Comparison of ENCODE assay signal across 18 cellular contexts in genomic region chr19:10881403-10882107, GRCh38. TPM values are rescaled to one million over a fixed set of nuclear protein-coding genes. Genes with fewer than 3 reads are reported as not detected.
DNase-seq lines count a peak whose midpoint lies in the region; ATAC-seq and TF ChIP-seq lines count a peak whose summit lies in the region.
"Had no signal": no experiment of that assay in that cellular context is flagged by ENCODE, and none has a peak within 500 bp of the region (broad histone marks: within the 10 kb centered on the region; RNA-seq: fewer than 3 reads in every experiment).

No MANE protein-coding gene starts in this region.

- intact Hi-C loops in IMR-90 (cut with micrococcal nuclease) (no loop called here), heart left ventricle (cut with DNase I) (no loop called here)

- H3K4ac ChIP-seq in IMR-90 (ENCODE audit: low read depth, low read length), result no peak overlapping the region

- H3K14ac ChIP-seq in IMR-90 (replicated peaks; ENCODE audit: low read depth, low read length), result no peak overlapping the region

- no peak overlapping the region for H2BK5ac ChIP-seq in IMR-90 (ENCODE audit: low read depth, low read length, poor library complexity, severe bottlenecking)

- DNase-seq in D341Med (ENCODE audit: low spot score) (peak; percentile 33), IMR-90 (no peak), heart left ventricle (no peak), mucosa of gallbladder (ENCODE audit: low spot score) (no peak), putamen (ENCODE audit: low spot score) (no peak), C1 segment of cervical spinal cord (lab: John Stamatoyannopoulos, UW) (no peak)
- DNase-seq: activated T-cell treated with anti-CD3 and anti-CD28 coated beads, Interleukin-2, amount 50 U/mL, for 4 hours; brain microvascular endothelial cell; Calu3; dermis blood vessel endothelial cell; erythroblast; NCI-H2029 treated with DMSO at 0.1 percent for 48 hours; NCI-H510A treated with DMSO at 0.1 percent for 48 hours had no signal

- TF ChIP-seq RAD21 in IMR-90 (IDR thresholded peaks at IDR 0.05; ENCODE audit: low read length) (no peak), neural cell (conservative IDR thresholded peaks at IDR 0.05) (no peak)

- no peaks in the 10 kb centered on the region for H3K36me3 ChIP-seq in IMR-90 (ENCODE audit: control insufficient read depth, insufficient read depth, low read length)
- H3K36me3 ChIP-seq in heart left ventricle, result no peaks in the 10 kb centered on the region
- no peaks in the 10 kb centered on the region for H3K36me3 ChIP-seq in neural cell (ENCODE audit: insufficient read depth, low read length)
- H3K36me3 ChIP-seq: brain microvascular endothelial cell had no signal

- TF ChIP-seq POLR2A in IMR-90 (IDR thresholded peaks at IDR 0.05; ENCODE audit: low read depth, low read length), result no peak
- TF ChIP-seq POLR2A in heart left ventricle (IDR thresholded peaks at IDR 0.05), result no peak

- no peak overlapping the region for H3K27ac ChIP-seq in IMR-90 (ENCODE audit: insufficient read depth, low read length)
- H3K27ac ChIP-seq in heart left ventricle, result peak overlapping the region in 10 of 12 donors; percentile 16 to 76 (median 65)
- H3K27ac ChIP-seq in neural cell (ENCODE audit: low read length), result no peak overlapping the region
- H3K27ac ChIP-seq: brain microvascular endothelial cell had no signal

- peaks cover 70% of the 10 kb centered on the region for H4K20me1 ChIP-seq in IMR-90 (ENCODE audit: insufficient read depth, low read length)
- no peaks in the 10 kb centered on the region for H4K20me1 ChIP-seq in neural cell (ENCODE audit: insufficient read depth)

- no TSS peak for BruUV-seq in IMR-90 (replicated peaks; lab: Mats Ljungman, UMichigan)

- peaks cover 11% of the 10 kb centered on the region for H3K4me1 ChIP-seq in IMR-90 (ENCODE audit: control insufficient read depth, insufficient read depth, low read length)
- peaks cover 3 to 57% (median 29%) of the 10 kb centered on the region in 12 donors for H3K4me1 ChIP-seq in heart left ventricle

- no peak overlapping the region for H2BK15ac ChIP-seq in IMR-90 (ENCODE audit: low read depth, low read length)

- H3K27me3 ChIP-seq in IMR-90 (ENCODE audit: control insufficient read depth, insufficient read depth, low read length), result no peaks in the 10 kb centered on the region
- no peaks in the 10 kb centered on the region for H3K27me3 ChIP-seq in heart left ventricle
- H3K27me3 ChIP-seq in neural cell (ENCODE audit: insufficient read depth, low read depth, low read length), result no peaks in the 10 kb centered on the region
- H3K27me3 ChIP-seq: brain microvascular endothelial cell had no signal

- H3K9me2 ChIP-seq in neural cell (ENCODE audit: insufficient read depth, low read length), result no peaks in the 10 kb centered on the region

- H3K23ac ChIP-seq in IMR-90 (ENCODE audit: low read depth, low read length), result no peak overlapping the region

- H2BK120ac ChIP-seq in IMR-90 (ENCODE audit: low read depth, low read length), result no peak overlapping the region

- H2AK5ac ChIP-seq in IMR-90 (ENCODE audit: low read depth, low read length), result no peak overlapping the region

- H3K4me3 ChIP-seq in IMR-90 (ENCODE audit: insufficient read depth, low read depth, low read length) (no peak overlapping the region), heart left ventricle (no peak overlapping the region), neural cell (ENCODE audit: low read length) (peak overlapping the region; percentile 34)
- H3K4me3 ChIP-seq: GM12878, smooth muscle cell had no signal

- H4K8ac ChIP-seq in IMR-90 (ENCODE audit: low read depth in 2 of 2, low read length in 2 of 2), result no peak overlapping the region

- H3K56ac ChIP-seq in IMR-90 (ENCODE audit: extremely low read depth, insufficient read depth, low read length), result no peak overlapping the region

- no peak overlapping the region for H3K9ac ChIP-seq in IMR-90 (ENCODE audit: low read depth, low read length)
- H3K9ac ChIP-seq in neural cell (ENCODE audit: low read length), result no peak overlapping the region

- peak overlapping the region; percentile 46 for H2AK9ac ChIP-seq in IMR-90 (replicated peaks; ENCODE audit: low read depth, low read length, poor library complexity)

- CTCF ChIA-PET in IMR-90 (lab: Yijun Ruan, JAX), result interaction anchor here (2.7 kb wide), 1 partner anchor 10 kb away, joined by 9 read pairs; the partner anchor contains the start of gene CARM1

- TF ChIP-seq EP300 in neural cell (conservative IDR thresholded peaks at IDR 0.05; ENCODE audit: poor library complexity, severe bottlenecking), result no peak

- peaks cover 30% of the 10 kb centered on the region for H3K9me1 ChIP-seq in IMR-90 (ENCODE audit: insufficient read depth, low read length)

- no peak overlapping the region for H4K91ac ChIP-seq in IMR-90 (ENCODE audit: insufficient read depth, low read depth, low read length)

- 80% methylated on average over 4 of the region's 14 CpGs; no CpG with 5 or more reads in 1 of the 2 experiments for WGBS in IMR-90 (ENCODE audit: extremely low coverage in 2 of 2, insufficient read length in 1 of 2), 2 experiments
- 47 to 55% (median 50%) methylated on average over 12 to 14 of the region's 14 CpGs for WGBS in heart left ventricle, 4 donors

- no peak overlapping the region for H4K5ac ChIP-seq in IMR-90 (ENCODE audit: low read depth, low read length)

- H3K9me3 ChIP-seq in IMR-90 (ENCODE audit: control insufficient read depth, insufficient read depth, low read length) (no peaks in the 10 kb centered on the region), heart left ventricle (no peaks in the 10 kb centered on the region), neural cell (ENCODE audit: low read length) (no peaks in the 10 kb centered on the region)

- no peak overlapping the region for H2AFZ ChIP-seq in IMR-90 (replicated peaks; ENCODE audit: low read length, poor library complexity)
- H2AFZ ChIP-seq in neural cell (ENCODE audit: low read depth, low read length), result no peak overlapping the region

- no peak for ATAC-seq in IMR-90 (ENCODE audit: low read depth)
- ATAC-seq in heart left ventricle, result peak in 3 of 4 donors; percentile 2 to 17 (median 5)
- ATAC-seq in HG03108 (IDR thresholded peaks at IDR 0.05; ENCODE audit: unreplicated experiment), result no peak
- ATAC-seq: activated naive CD4-positive, alpha-beta T cell treated with anti-CD3 and anti-CD28 coated beads, Interleukin-2, amount 50 U/mL, for 72 hours; activated T-cell treated with anti-CD3 and anti-CD28 coated beads, Interleukin-2, amount 50 U/mL, for 4 hours; GM12878 had no signal

- POLR2A ChIA-PET in IMR-90 (lab: Charles Lee; ENCODE audit: unreplicated experiment), result no interaction called here

- no peak overlapping the region for H3K4me2 ChIP-seq in IMR-90 (ENCODE audit: low read depth, low read length)
- no peak overlapping the region for H3K4me2 ChIP-seq in neural cell (ENCODE audit: low read length)
- H3K4me2 ChIP-seq: smooth muscle cell had no signal

- dilution Hi-C loops in IMR-90 (cut with HindIII; ENCODE audit: low sequenced_read_pairs, unreplicated experiment), result no loop called here

- in situ Hi-C loops in IMR-90 (cut with MboI; ENCODE audit: low sequenced_read_pairs), result no loop called here

- H3K18ac ChIP-seq in IMR-90 (ENCODE audit: low read depth, low read length), result no peak overlapping the region

- TF ChIP-seq CTCF in IMR-90 (conservative IDR thresholded peaks at IDR 0.05; ENCODE audit: low read depth, low read length), result no peak
- TF ChIP-seq CTCF in heart left ventricle (IDR thresholded peaks at IDR 0.05), result no peak
- no peak for TF ChIP-seq CTCF in neural cell (IDR thresholded peaks at IDR 0.05; ENCODE audit: poor library complexity, severe bottlenecking)

- H2BK20ac ChIP-seq in IMR-90 (ENCODE audit: low read depth, low read length), result no peak overlapping the region

- H3K79me1 ChIP-seq in IMR-90 (ENCODE audit: low read depth in 1 of 2, low read length in 2 of 2), result peaks cover 22 to 93% of the 10 kb centered on the region in 2 experiments

- H3K79me2 ChIP-seq in neural cell (replicated peaks; ENCODE audit: insufficient read depth, low read length), result peaks cover 51% of the 10 kb centered on the region

- no peaks in the 10 kb centered on the region for H3F3A ChIP-seq in neural cell (ENCODE audit: insufficient read depth, low read length, poor library complexity, severe bottlenecking)

RNA-seq across cellular contexts. Expression of gene CARM1, which starts 10.2 kb away (rescaled TPM):
- 17.2 and 20.3 TPM in 2 replicates for total RNA-seq in IMR-90 (2012; rRNA removed)
- 67.1 and 72.1 TPM in 2 replicates for polyA plus RNA-seq in IMR-90 (2012; rRNA removed)
- polyA plus RNA-seq in IMR-90 (2012; cell fraction: cytosol; rRNA removed), result 48.1 and 93.2 TPM in 2 replicates
- polyA plus RNA-seq in IMR-90 (2012; cell fraction: nucleus; rRNA removed; ENCODE audit: low replicate concordance), result 66.7 and 125 TPM in 2 replicates
- 10 to 100 TPM; 22.4 to 39.5 (median 29.3) TPM for total RNA-seq in heart left ventricle
- polyA plus RNA-seq in heart left ventricle, result 10 to 100 TPM; 26.9 to 38.6 TPM
- 22.3 and 37.9 TPM in 2 replicates for polyA plus RNA-seq in neural cell
- 36.1 and 42.9 TPM in 2 replicates for polyA minus RNA-seq in neural cell
- total RNA-seq in mucosa of gallbladder, result 33.5 TPM

RNA-seq across cellular contexts. Expression of gene C19orf38, which starts 33.3 kb away (rescaled TPM):
- 0.18 and 0.28 TPM in 2 replicates for total RNA-seq in IMR-90 (2012; rRNA removed)
- polyA plus RNA-seq in IMR-90 (2012; rRNA removed), result 0.16 and 0.19 TPM in 2 replicates
- 0.51 and 0.58 TPM in 2 replicates for polyA plus RNA-seq in IMR-90 (2012; cell fraction: cytosol; rRNA removed)
- 0.61 and 0.69 TPM in 2 replicates for polyA plus RNA-seq in IMR-90 (2012; cell fraction: nucleus; rRNA removed; ENCODE audit: low replicate concordance)
- 1 to 10 TPM in 4 of 9 donors, under 1 TPM in 5; 0.21 to 6.0 (median 0.86) TPM for total RNA-seq in heart left ventricle
- polyA plus RNA-seq in heart left ventricle, result 1 to 10 TPM in 1 of 2 donors, under 1 TPM in 1; 0.23 to 1.1 TPM
- polyA plus RNA-seq in neural cell, result not detected in 2 replicates
- not detected in 2 replicates for polyA minus RNA-seq in neural cell
- 0.78 TPM for total RNA-seq in mucosa of gallbladder
- total RNA-seq: Calu3, dermis blood vessel endothelial cell had no signal

RNA-seq across cellular contexts. Expression of gene TMED1, which starts 45.5 kb away (rescaled TPM):
- 32.8 and 37.6 TPM in 2 replicates for total RNA-seq in IMR-90 (2012; rRNA removed)
- 41.4 and 46.3 TPM in 2 replicates for polyA plus RNA-seq in IMR-90 (2012; rRNA removed)
- 69.8 and 76.0 TPM in 2 replicates for polyA plus RNA-seq in IMR-90 (2012; cell fraction: cytosol; rRNA removed)
- polyA plus RNA-seq in IMR-90 (2012; cell fraction: nucleus; rRNA removed; ENCODE audit: low replicate concordance), result 17.4 and 25.2 TPM in 2 replicates
- 10 to 100 TPM; 27.0 to 56.5 (median 35.0) TPM for total RNA-seq in heart left ventricle
- polyA plus RNA-seq in heart left ventricle, result 10 to 100 TPM; 44.6 to 76.5 TPM
- 20.2 and 28.1 TPM in 2 replicates for polyA plus RNA-seq in neural cell
- polyA minus RNA-seq in neural cell, result 16.6 and 19.8 TPM in 2 replicates
- total RNA-seq in mucosa of gallbladder, result 30.2 TPM

RNA-seq across cellular contexts. Expression of gene YIPF2, which starts 46.9 kb away (rescaled TPM):
- total RNA-seq in IMR-90 (2012; rRNA removed), result 53.6 and 61.5 TPM in 2 replicates
- 78.0 and 110 TPM in 2 replicates for polyA plus RNA-seq in IMR-90 (2012; rRNA removed)
- 74.0 and 129 TPM in 2 replicates for polyA plus RNA-seq in IMR-90 (2012; cell fraction: cytosol; rRNA removed)
- 108 and 239 TPM in 2 replicates for polyA plus RNA-seq in IMR-90 (2012; cell fraction: nucleus; rRNA removed; ENCODE audit: low replicate concordance)
- 10 to 100 TPM; 11.5 to 27.1 (median 17.3) TPM for total RNA-seq in heart left ventricle
- polyA plus RNA-seq in heart left ventricle, result 10 to 100 TPM; 21.5 to 38.7 TPM
- 101 and 109 TPM in 2 replicates for polyA plus RNA-seq in neural cell
- polyA minus RNA-seq in neural cell, result 39.2 and 48.0 TPM in 2 replicates
- 76.8 TPM for total RNA-seq in mucosa of gallbladder

RNA-seq across cellular contexts. Expression of gene TIMM29, which starts 47.1 kb away (rescaled TPM):
- total RNA-seq in IMR-90 (2012; rRNA removed), result 13.4 and 13.9 TPM in 2 replicates
- polyA plus RNA-seq in IMR-90 (2012; rRNA removed), result 9.3 and 10.8 TPM in 2 replicates
- polyA plus RNA-seq in IMR-90 (2012; cell fraction: cytosol; rRNA removed), result 13.5 and 20.9 TPM in 2 replicates
- polyA plus RNA-seq in IMR-90 (2012; cell fraction: nucleus; rRNA removed; ENCODE audit: low replicate concordance), result 5.5 and 16.3 TPM in 2 replicates
- 10 to 100 TPM; 10.0 to 29.3 (median 14.5) TPM for total RNA-seq in heart left ventricle
- polyA plus RNA-seq in heart left ventricle, result 10 to 100 TPM; 15.5 to 17.3 TPM
- polyA plus RNA-seq in neural cell, result 39.4 and 52.1 TPM in 2 replicates
- polyA minus RNA-seq in neural cell, result 57.6 and 69.1 TPM in 2 replicates
- total RNA-seq in mucosa of gallbladder, result 23.8 TPM

Comparison
In these comparisons a context has a peak if more than half of its experiments do, and no peak if none do; other contexts are left out.
1. ATAC-seq: peak in heart left ventricle (3 of 4); none in IMR-90 (single experiment) and HG03108 (single experiment).
2. H3K27ac ChIP-seq: peak in heart left ventricle (10 of 12); none in IMR-90 (single experiment) and neural cell (single experiment).